25 cellular contexts compared by ENCODE assay signal in the genomic region with DNA sequence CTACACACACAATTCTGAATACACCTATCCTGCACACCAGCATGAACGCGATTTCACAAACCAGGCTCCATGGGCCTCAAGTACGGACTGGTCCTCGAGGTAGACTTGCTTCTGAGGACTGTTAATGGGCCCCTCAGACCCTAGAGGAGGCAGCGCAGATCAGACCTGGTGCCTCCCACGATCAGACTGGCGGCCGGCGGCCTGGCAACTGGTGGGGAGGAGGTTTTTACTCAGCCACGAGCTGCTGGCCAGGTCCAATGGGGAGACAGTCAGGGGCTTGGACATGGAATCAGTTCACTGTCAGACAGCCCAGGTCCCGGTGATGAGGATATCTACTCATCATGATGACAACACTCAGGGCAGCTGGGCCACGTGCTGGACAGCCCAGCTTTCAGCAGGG. TPM values are rescaled to one million over a fixed set of nuclear protein-coding genes. Genes with fewer than 3 reads are reported as not detected.
"Had no signal": no experiment of that assay in that cellular context is flagged by ENCODE, and none has a peak within 500 bp of the region (broad histone marks: within the 10 kb centered on the region; RNA-seq: fewer than 3 reads in every experiment).

No MANE protein-coding gene starts in this region.

- H3K4me3 Mint-ChIP-seq: activated CD4-positive, alpha-beta memory T cell treated with anti-CD3 and anti-CD28 coated beads for 36 hours; activated CD4-positive, alpha-beta T cell treated with anti-CD3 and anti-CD28 coated beads, Interleukin-2, amount 10 ng/mL, durations not matched to agents 24 days and 14 days; activated T-cell treated with anti-CD3 and anti-CD28 coated beads, Interleukin-2, amount 50 U/mL, for 4 hours; T-helper 17 cell; WTC11 had no signal

- H3K27ac Mint-ChIP-seq: activated CD4-positive, alpha-beta memory T cell treated with anti-CD3 and anti-CD28 coated beads for 36 hours; activated CD4-positive, alpha-beta T cell treated with anti-CD3 and anti-CD28 coated beads, Interleukin-2, amount 10 ng/mL, durations not matched to agents 24 days and 14 days; activated naive CD4-positive, alpha-beta T cell treated with anti-CD3 and anti-CD28 coated beads, Interleukin-2, amount 50 U/mL, for 72 hours; T-helper 17 cell; WTC11 had no signal

- H3K36me3 Mint-ChIP-seq: activated CD4-positive, alpha-beta memory T cell treated with anti-CD3 and anti-CD28 coated beads for 36 hours; activated naive CD4-positive, alpha-beta T cell treated with anti-CD3 and anti-CD28 coated beads, Interleukin-2, amount 50 U/mL, for 72 hours; WTC11 had no signal

- H3K4me1 ChIP-seq: SJSA1 had no signal

- H3K36me3 ChIP-seq: brain microvascular endothelial cell, cardiac muscle cell, Peyer's patch, SJSA1 had no signal

- H3K27me3 Mint-ChIP-seq: activated CD4-positive, alpha-beta memory T cell treated with anti-CD3 and anti-CD28 coated beads for 36 hours; T-helper 17 cell had no signal

- H3K27ac ChIP-seq: brain microvascular endothelial cell, cardiac muscle cell, RWPE1, SJSA1 had no signal

- H3K9me3 ChIP-seq: Peyer's patch, SJSA1 had no signal

- H3K9me3 Mint-ChIP-seq: activated CD4-positive, alpha-beta memory T cell treated with anti-CD3 and anti-CD28 coated beads for 36 hours; activated CD4-positive, alpha-beta T cell treated with anti-CD3 and anti-CD28 coated beads, Interleukin-2, amount 10 ng/mL, durations not matched to agents 24 days and 14 days; activated naive CD4-positive, alpha-beta T cell treated with anti-CD3 and anti-CD28 coated beads, Interleukin-2, amount 50 U/mL, for 72 hours; activated T-cell treated with anti-CD3 and anti-CD28 coated beads, Interleukin-2, amount 50 U/mL, for 4 hours; WTC11 had no signal

- H3K4me3 ChIP-seq: cardiac muscle cell, SJSA1 had no signal

- ATAC-seq: activated naive CD4-positive, alpha-beta T cell treated with anti-CD3 and anti-CD28 coated beads, Interleukin-2, amount 50 U/mL, for 72 hours; activated T-cell treated with anti-CD3 and anti-CD28 coated beads, Interleukin-2, amount 50 U/mL, for 4 hours; SK-N-SH treated with all-trans-retinoic acid at 6 μM for 48 hours; T-helper 17 cell; WTC11 had no signal

- H3K27me3 ChIP-seq: cardiac muscle cell, Peyer's patch, SJSA1 had no signal

- DNase-seq: activated CD4-positive, alpha-beta memory T cell treated with anti-CD3 and anti-CD28 coated beads for 36 hours; activated CD4-positive, alpha-beta T cell treated with anti-CD3 and anti-CD28 coated beads, Interleukin-2, amount 10 ng/mL, durations not matched to agents 24 days and 14 days; activated CD4-positive, CD25-positive, alpha-beta regulatory T cell treated with anti-CD3 and anti-CD28 coated beads, Interleukin-2, amount 50 U/mL, for 72 hours; activated CD8-positive, alpha-beta memory T cell treated with anti-CD3 and anti-CD28 coated beads for 24 hours; activated naive CD4-positive, alpha-beta T cell treated with Interleukin-2 at 50 U/mL for 16 hours; activated T-cell treated with anti-CD3 and anti-CD28 coated beads, Interleukin-2, amount 50 U/mL, for 4 hours; brain microvascular endothelial cell; NCI-H1048; NCI-H146; NCI-H187 treated with DMSO at 0.1 percent for 48 hours; NCI-H2081 treated with DMSO at 0.1 percent for 48 hours; NCI-H446; Peyer's patch; Right ventricle myocardium superior; SW 1271; T-helper 17 cell; T-helper 9 cell had no signal

RNA-seq across cellular contexts. Expression of gene RASGEF1A, which starts 47.8 kb away (rescaled TPM):
- total RNA-seq: LHCN-M2, M059J, SJSA1 had no signal

RNA-seq across cellular contexts. Expression of gene FXYD4, which starts 56.8 kb away (rescaled TPM):
- total RNA-seq: activated CD4-positive, alpha-beta memory T cell treated with anti-CD3 and anti-CD28 coated beads for 36 hours; activated CD4-positive, alpha-beta T cell treated with anti-CD3 and anti-CD28 coated beads, Interleukin-2, amount 10 ng/mL, durations not matched to agents 24 days and 14 days; activated naive CD4-positive, alpha-beta T cell treated with anti-CD3 and anti-CD28 coated beads, Interleukin-2, amount 50 U/mL, for 72 hours; activated T-cell treated with anti-CD3 and anti-CD28 coated beads, Interleukin-2, amount 50 U/mL, for 4 hours; cardiac muscle cell; LHCN-M2; M059J; Peyer's patch; Right ventricle myocardium superior; SJSA1; T-helper 17 cell; WTC11 had no signal
